ENCODE assay signal across 13 cellular contexts in the genomic region with DNA sequence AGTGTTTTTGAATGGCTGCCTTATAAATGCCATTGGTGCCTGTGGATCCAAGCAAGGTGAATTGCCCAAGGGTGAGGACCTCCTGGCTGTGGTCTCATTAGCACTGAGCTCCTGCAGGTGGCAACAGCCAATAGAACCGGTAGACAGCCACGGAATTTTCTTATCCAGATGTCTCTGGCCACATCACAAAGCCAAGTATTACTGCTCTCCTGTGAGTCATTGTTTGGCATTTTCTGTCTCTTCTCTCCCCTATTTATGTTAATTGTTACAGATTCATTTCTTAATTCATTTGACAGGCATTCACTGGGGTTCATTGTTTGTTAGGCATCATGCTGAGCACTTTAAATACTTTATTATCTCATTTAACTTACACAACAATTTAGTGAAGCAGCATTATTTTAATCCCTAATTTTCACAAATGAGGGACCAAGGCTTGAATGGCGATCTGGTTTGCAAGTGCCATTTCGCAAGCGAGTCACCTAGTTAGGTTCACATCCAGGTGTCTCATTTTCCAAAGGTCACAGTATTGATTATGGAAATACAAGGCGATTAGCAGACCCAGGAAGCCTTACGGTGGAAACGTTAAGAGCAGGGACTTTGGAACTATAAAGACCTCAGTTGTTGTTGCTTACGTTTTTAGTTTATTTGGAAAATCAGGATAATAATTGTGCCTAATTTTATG. TPM values are rescaled to one million over a fixed set of nuclear protein-coding genes. Genes with fewer than 3 reads are reported as not detected.
DNase-seq lines count a peak whose midpoint lies in the region; ATAC-seq, FAIRE-seq and TF ChIP-seq lines count a peak whose summit lies in the region.
"Had no signal": no experiment of that assay in that cellular context is flagged by ENCODE, and none has a peak within 500 bp of the region (broad histone marks: within the 10 kb centered on the region; RNA-seq: fewer than 3 reads in every experiment).

No MANE protein-coding gene starts in this region.

- no peak overlapping the region; the same call in 1 of the 2 replicates for H3K18ac ChIP-seq in H1 (ENCODE audit: extremely low read depth, low read length)

- peak; percentile 89 for FAIRE-seq in H1 (lab: Jason Lieb, UNC)

- peak overlapping the region; percentile 81 for H3K27ac Mint-ChIP-seq in GM23338
- H3K27ac Mint-ChIP-seq in neural progenitor cell: no peak overlapping the region
- H3K27ac Mint-ChIP-seq in T-helper 17 cell: no peak overlapping the region
- H3K27ac Mint-ChIP-seq: activated naive CD4-positive, alpha-beta T cell treated with anti-CD3 and anti-CD28 coated beads, Interleukin-2, amount 10 ng/mL, durations not matched to agents 7 days and 5 days had no signal

- H4K91ac ChIP-seq in H1 (replicated peaks; ENCODE audit: insufficient read length, low read length): peak overlapping the region; percentile 83

- H3K9me3 Mint-ChIP-seq in GM23338 (no peaks in the 10 kb centered on the region; the same call in 2 of the 3 replicates), neural progenitor cell (peaks cover 4% of the 10 kb centered on the region)
- H3K9me3 Mint-ChIP-seq: activated naive CD4-positive, alpha-beta T cell treated with anti-CD3 and anti-CD28 coated beads, Interleukin-2, amount 10 ng/mL, durations not matched to agents 7 days and 5 days had no signal

- H3K27me3 Mint-ChIP-seq in GM23338 (ENCODE audit: insufficient read depth, low read depth, poor library complexity): peaks cover 11% of the 10 kb centered on the region
- peaks cover 6% of the 10 kb centered on the region for H3K27me3 Mint-ChIP-seq in neural progenitor cell (ENCODE audit: insufficient read depth, low read depth)
- H3K27me3 Mint-ChIP-seq in T-helper 17 cell: peaks cover 19% of the 10 kb centered on the region
- H3K27me3 Mint-ChIP-seq: activated naive CD4-positive, alpha-beta T cell treated with anti-CD3 and anti-CD28 coated beads, Interleukin-2, amount 10 ng/mL, durations not matched to agents 7 days and 5 days had no signal

- H3K4me3 ChIP-seq in GM23338: no peak overlapping the region
- peak overlapping the region in 1 of 4 experiments; percentile 15; a peak in 1 of 8 replicates for H3K4me3 ChIP-seq in H1 (ENCODE audit: extremely low read depth in 1 of 4, insufficient read depth in 2 of 4, low read depth in 3 of 4, low read length in 4 of 4)
- no peak overlapping the region for H3K4me3 ChIP-seq in neural progenitor cell
- H3K4me3 ChIP-seq: left lung had no signal

- peak overlapping the region; percentile 25 for H2BK120ac ChIP-seq in H1 (replicated peaks; ENCODE audit: low read depth, low read length)

- H3K23ac ChIP-seq in H1 (ENCODE audit: insufficient read length): no peak overlapping the region

- TF ChIP-seq RAD21 in H1 (IDR thresholded peaks at IDR 0.05 in 1 of 2, conservative IDR thresholded peaks at IDR 0.05 in 1 of 2; ENCODE audit: low read depth in 2 of 2, low read length in 2 of 2): no peak

- H4K8ac ChIP-seq in H1 (ENCODE audit: extremely low read depth, insufficient read depth, low read length): no peak overlapping the region

- no peak overlapping the region for H3K14ac ChIP-seq in H1 (ENCODE audit: insufficient read length)

- CTCF ChIA-PET in H1 (lab: Charles Lee; ENCODE audit: partially characterized antibody): interaction anchor here (0.7 to 6.5 kb wide), 7 partner anchors 8 to 116 kb away, joined by 3 to 67 read pairs (median 4); no protein-coding TSS in a partner anchor

- no peak for TF ChIP-seq CTCF in GM23338 (conservative IDR thresholded peaks at IDR 0.05; ENCODE audit: low read depth in 2 of 2)
- TF ChIP-seq CTCF in H1 (IDR thresholded peaks at IDR 0.05; ENCODE audit: control extremely low read depth in 1 of 3, insufficient read depth in 1 of 3, low read depth in 1 of 3, low read length in 3 of 3): peak in 2 of 3 experiments; percentile 2 to 8; a peak in 1 of 4 replicates
- TF ChIP-seq CTCF in neural progenitor cell (IDR thresholded peaks at IDR 0.05): peak; percentile 8

- H3K27me3 ChIP-seq in GM23338 (ENCODE audit: insufficient read depth) (no peaks in the 10 kb centered on the region), H1 (replicated peaks in 1 of 4; ENCODE audit: control insufficient read depth in 3 of 4, extremely low read depth in 1 of 4, insufficient read depth in 3 of 4, low read length in 3 of 4) (no peaks in the 10 kb centered on the region), neural progenitor cell (no peaks in the 10 kb centered on the region)
- H3K27me3 ChIP-seq: left lung had no signal

- peak overlapping the region; percentile 23 for H4K5ac ChIP-seq in H1 (ENCODE audit: insufficient read length, low read depth, low read length)

- no peak overlapping the region for H2BK20ac ChIP-seq in H1 (ENCODE audit: low read length)

- H3K9me3 ChIP-seq in H1 (ENCODE audit: insufficient read depth in 2 of 2, low read depth in 1 of 2, low read length in 1 of 2) (no peaks in the 10 kb centered on the region), neural progenitor cell (ENCODE audit: low read depth) (no peaks in the 10 kb centered on the region), T-helper 17 cell (ENCODE audit: control insufficient read depth, low read length, poor library complexity, severe bottlenecking) (no peaks in the 10 kb centered on the region)
- H3K9me3 ChIP-seq: left lung had no signal

- H4K20me1 ChIP-seq in GM23338 (replicated peaks; ENCODE audit: insufficient read depth) (no peaks in the 10 kb centered on the region), H1 (replicated peaks in 1 of 2; ENCODE audit: control insufficient read depth in 1 of 2, insufficient read depth in 2 of 2, low read length in 2 of 2) (no peaks in the 10 kb centered on the region), neural progenitor cell (ENCODE audit: low read depth) (no peaks in the 10 kb centered on the region)

- peak; percentile 93 for DNase-seq in GM23338 (ENCODE audit: low spot score)
- DNase-seq in NCI-H526 (lab: John Stamatoyannopoulos, UW): peak; percentile 30 to 60
- peak in 1 of 2 experiments; percentile 86 for DNase-seq in H1 (ENCODE audit: low read depth in 1 of 2, low spot score in 2 of 2)
- peak; percentile 83 for DNase-seq in neural progenitor cell (ENCODE audit: low spot score)
- DNase-seq in NCI-H1694 treated with DMSO at 0.1 percent for 48 hours (lab: John Stamatoyannopoulos, UW): no peak
- DNase-seq in T-helper 17 cell: no peak
- DNase-seq in cerebellar nuclear complex (lab: John Stamatoyannopoulos, UW): no peak
- DNase-seq: activated CD4-positive, alpha-beta T cell treated with anti-CD3 and anti-CD28 coated beads for 48 hours; activated naive CD4-positive, alpha-beta T cell treated with anti-CD3 and anti-CD28 coated beads, Interleukin-2, amount 10 ng/mL, durations not matched to agents 7 days and 5 days; GOT3; left lung; NCI-H1930 had no signal

- H3K9ac ChIP-seq in H1 (replicated peaks in 1 of 4; ENCODE audit: extremely low read depth in 1 of 4, low read depth in 3 of 4, low read length in 3 of 4) (peak overlapping the region in 1 of 4 experiments; percentile 33; a peak in 1 of 7 replicates), neural progenitor cell (no peak overlapping the region)

- H3K36me3 ChIP-seq in GM23338 (ENCODE audit: insufficient read depth) (peaks cover 4% of the 10 kb centered on the region; the same call in 1 of the 2 replicates), H1 (ENCODE audit: control insufficient read depth in 2 of 4, insufficient read depth in 4 of 4, low read length in 3 of 4) (peaks cover 2 to 46% (median 26%) of the 10 kb centered on the region in 4 experiments; a peak in 6 of 8 replicates), neural progenitor cell (no peaks in the 10 kb centered on the region)
- H3K36me3 ChIP-seq: left lung had no signal

- H3K23me2 ChIP-seq in H1 (ENCODE audit: low read depth, low read length): no peaks in the 10 kb centered on the region; the same call in 1 of the 2 replicates

- peaks cover 2% of the 10 kb centered on the region; the same call in 1 of the 2 replicates for H3K79me1 ChIP-seq in H1 (ENCODE audit: low read depth, low read length)

- H2BK15ac ChIP-seq in H1 (ENCODE audit: low read length): no peak overlapping the region

- H3K4me1 ChIP-seq in GM23338 (ENCODE audit: insufficient read depth) (peaks cover 36% of the 10 kb centered on the region), H1 (replicated peaks in 1 of 4; ENCODE audit: control insufficient read depth in 3 of 4, insufficient read depth in 4 of 4, low read length in 3 of 4) (peaks cover 8 to 23% (median 20%) of the 10 kb centered on the region in 4 experiments; a peak in 5 of 7 replicates), neural progenitor cell (peaks cover 69% of the 10 kb centered on the region)
- H3K4me1 ChIP-seq: left lung had no signal

- ATAC-seq in GM23338: peak; percentile 93
- no peak for ATAC-seq in T-helper 17 cell
- ATAC-seq in HG03108 (IDR thresholded peaks at IDR 0.05; ENCODE audit: unreplicated experiment): no peak
- ATAC-seq: left lung had no signal

- no peak overlapping the region; the same call in 1 of the 2 replicates for H2BK12ac ChIP-seq in H1 (ENCODE audit: low read depth, low read length)

- POLR2A ChIA-PET in H1 (lab: Charles Lee; ENCODE audit: partially characterized antibody): interaction anchor here (0.7 to 1.7 kb wide), 10 partner anchors 8 to 119 kb away, joined by 3 to 6 read pairs (median 4); no protein-coding TSS in a partner anchor

- peak in 1 of 2 experiments; percentile 22; a peak in 1 of 3 replicates for TF ChIP-seq POLR2A in H1 (IDR thresholded peaks at IDR 0.05; ENCODE audit: control extremely low read depth in 1 of 2, low read depth in 2 of 2, low read length in 2 of 2)

- H2BK5ac ChIP-seq in H1 (ENCODE audit: low read depth, low read length): peak overlapping the region; percentile 99; the same call in 1 of the 2 replicates

- peak overlapping the region; percentile 23; the same call in 1 of the 3 replicates for H3K4me3 Mint-ChIP-seq in GM23338
- H3K4me3 Mint-ChIP-seq in neural progenitor cell: no peak overlapping the region
- H3K4me3 Mint-ChIP-seq in T-helper 17 cell: no peak overlapping the region
- H3K4me3 Mint-ChIP-seq: activated naive CD4-positive, alpha-beta T cell treated with anti-CD3 and anti-CD28 coated beads, Interleukin-2, amount 10 ng/mL, durations not matched to agents 7 days and 5 days had no signal

- H2AFZ ChIP-seq in GM23338 (no peak overlapping the region), H1 (ENCODE audit: low read length) (no peak overlapping the region), neural progenitor cell (replicated peaks) (no peak overlapping the region)

- H3K4ac ChIP-seq in H1 (replicated peaks; ENCODE audit: insufficient read length, low read depth, low read length): no peak overlapping the region

- peaks cover 77% of the 10 kb centered on the region for H3K79me2 ChIP-seq in GM23338 (replicated peaks; ENCODE audit: insufficient read depth)
- peaks cover 11 to 76% of the 10 kb centered on the region in 2 experiments; a peak in 3 of 4 replicates for H3K79me2 ChIP-seq in H1 (ENCODE audit: control insufficient read depth in 1 of 2, insufficient read depth in 2 of 2, low read length in 2 of 2)
- peaks cover 98% of the 10 kb centered on the region for H3K79me2 ChIP-seq in neural progenitor cell (ENCODE audit: low read depth)

- TF ChIP-seq EP300 in H1 (IDR thresholded peaks at IDR 0.05; ENCODE audit: borderline replicate concordance in 1 of 2, low read depth in 2 of 2, low read length in 2 of 2): peak in 1 of 2 experiments; percentile 73; a peak in 2 of 3 replicates

- H3K4me1 Mint-ChIP-seq in GM23338 (peaks cover 64% of the 10 kb centered on the region), neural progenitor cell (peaks cover 61% of the 10 kb centered on the region), T-helper 17 cell (no peaks in the 10 kb centered on the region)
- H3K4me1 Mint-ChIP-seq: activated naive CD4-positive, alpha-beta T cell treated with anti-CD3 and anti-CD28 coated beads, Interleukin-2, amount 10 ng/mL, durations not matched to agents 7 days and 5 days had no signal

- WGBS in H1 (ENCODE audit: extremely low coverage in 1 of 2, insufficient coverage in 1 of 2, insufficient read length in 1 of 2, insufficient replicate concordance in 2 of 2, low coverage in 1 of 2, low lambda C conversion rate in 2 of 2, missing lambda C conversion rate in 1 of 2), 2 experiments: 6% methylated on average over 9 of the region's 9 CpGs; no CpG with 5 or more reads in 1 of the 2 experiments

- H3K9me2 ChIP-seq in GM23338 (ENCODE audit: insufficient read depth): no peaks in the 10 kb centered on the region

- peaks cover 47% of the 10 kb centered on the region for H3K36me3 Mint-ChIP-seq in GM23338 (ENCODE audit: low read depth)
- peaks cover 8% of the 10 kb centered on the region for H3K36me3 Mint-ChIP-seq in neural progenitor cell
- no peaks in the 10 kb centered on the region for H3K36me3 Mint-ChIP-seq in T-helper 17 cell (ENCODE audit: low read depth)
- H3K36me3 Mint-ChIP-seq: activated naive CD4-positive, alpha-beta T cell treated with anti-CD3 and anti-CD28 coated beads, Interleukin-2, amount 10 ng/mL, durations not matched to agents 7 days and 5 days had no signal

- no peak overlapping the region for H3K56ac ChIP-seq in H1 (replicated peaks; ENCODE audit: insufficient read length, low read depth, low read length)

- H2AK5ac ChIP-seq in H1 (ENCODE audit: low read depth, low read length): no peak overlapping the region; the same call in 1 of the 2 replicates

- peak overlapping the region; percentile 30 for H3K4me2 ChIP-seq in GM23338
- peak overlapping the region; percentile 5 to 26 for H3K4me2 ChIP-seq in H1 (ENCODE audit: insufficient read depth in 1 of 2, low read depth in 2 of 2, low read length in 2 of 2)
- H3K4me2 ChIP-seq in neural progenitor cell: peak overlapping the region; percentile 52

- H3K27ac ChIP-seq in GM23338 (ENCODE audit: low read depth) (peak overlapping the region; percentile 96), H1 (ENCODE audit: low read depth, low read length) (peak overlapping the region; percentile 90), neural progenitor cell (peak overlapping the region; percentile 93)
- H3K27ac ChIP-seq: left lung had no signal

- H3F3A ChIP-seq in GM23338 (replicated peaks; ENCODE audit: low read depth) (peaks cover 17% of the 10 kb centered on the region; the same call in 1 of the 2 replicates), neural progenitor cell (ENCODE audit: low read depth) (peaks cover 73% of the 10 kb centered on the region)

RNA-seq across cellular contexts. Expression of a gene that starts 58.2 kb away (rescaled TPM):
- total RNA-seq in GM23338 (2014; rRNA removed; shearing (Covaris generic)): 440 and 455 TPM in 2 replicates
- polyA plus RNA-seq in GM23338 (2016; fragmentation: Nextera tagmentation; extraction: Ambion mirVana): 97.6 and 102 TPM in 2 replicates
- 385 and 387 TPM in 2 replicates for total RNA-seq in H1 (2021; fragmentation: NEBNext Ultra II Directional; extraction: Animal tissue kit (Norgen Biotek cat#: 25700))
- polyA plus RNA-seq in H1 (2011; rRNA removed): 268 and 379 TPM in 2 replicates
- polyA plus RNA-seq in H1 (2011; cell fraction: cytosol; rRNA removed): 317 TPM
- polyA plus RNA-seq in H1 (2011; cell fraction: nucleus; rRNA removed): 677 TPM
- 326 to 382 TPM (median 347 TPM) in 4 replicates for polyA plus RNA-seq in H1 (2012, experiment 1 of 2)
- 81.6 TPM for polyA plus RNA-seq in H1 (2012, experiment 2 of 2)
- polyA plus RNA-seq in H1 (2013, experiment 1 of 2): 177 TPM
- polyA plus RNA-seq in H1 (2013, experiment 2 of 2): 173 TPM
- polyA minus RNA-seq in H1 (2011; rRNA and poly(A)+ RNA removed): 603 and 732 TPM in 2 replicates
- polyA minus RNA-seq in H1 (2011; cell fraction: cytosol; rRNA and poly(A)+ RNA removed): 438 TPM
- polyA minus RNA-seq in H1 (2011; cell fraction: nucleus; rRNA and poly(A)+ RNA removed): 284 TPM
- 414 and 462 TPM in 2 replicates for total RNA-seq in neural progenitor cell (ENCODE audit: low replicate concordance)
- total RNA-seq in T-helper 17 cell: not detected

Comparison
In these comparisons a context has a peak if more than half of its experiments do, and no peak if none do; other contexts are left out.
1. DNase-seq: peak in GM23338 (single experiment), NCI-H526 (2 of 2) and neural progenitor cell (single experiment); none in NCI-H1694 treated with DMSO at 0.1 percent for 48 hours (single experiment), T-helper 17 cell (0 of 3) and cerebellar nuclear complex (0 of 2).
2. CTCF ChIP-seq: peak in H1 (2 of 3) and neural progenitor cell (single experiment); none in GM23338 (0 of 2).
3. RNA of a gene that starts 58.2 kb away (total RNA-seq): 440 to 455 TPM in GM23338, 414 to 462 TPM in neural progenitor cell and 385 to 387 TPM in H1; not detected in T-helper 17 cell; every median in the first group is over 100 times any median in the second.
4. Peak in every context shown above with its lines, with median percentiles within 50 percentile points of each other: H3K27ac ChIP-seq and H3K4me2 ChIP-seq.